ENCODE assay signal across 9 cellular contexts in genomic region chr12:3097186-3097804, GRCh38. TPM values are rescaled to one million over a fixed set of nuclear protein-coding genes. Genes with fewer than 3 reads are reported as not detected.
DNase-seq lines count a peak whose midpoint lies in the region; ATAC-seq and TF ChIP-seq lines count a peak whose summit lies in the region.
"Had no signal": no experiment of that assay in that cellular context is flagged by ENCODE, and none has a peak within 500 bp of the region (broad histone marks: within the 10 kb centered on the region; RNA-seq: fewer than 3 reads in every experiment).

No MANE protein-coding gene starts in this region.

- H3K36me3 ChIP-seq in MM.1S (replicated peaks; ENCODE audit: insufficient read depth, low read length) (no peaks in the 10 kb centered on the region), mammary epithelial cell (ENCODE audit: insufficient read depth, low read length) (no peaks in the 10 kb centered on the region), suprapubic skin (no peaks in the 10 kb centered on the region)

- peaks cover 10% of the 10 kb centered on the region for H3K9me3 Mint-ChIP-seq in activated CD4-positive, alpha-beta memory T cell treated with anti-CD3 and anti-CD28 coated beads, Interleukin-2, amount 10 ng/mL, durations not matched to agents 7 days and 5 days

- peak; percentile 97 for ATAC-seq in left colon
- no peak for ATAC-seq in GM19023 (IDR thresholded peaks at IDR 0.05; ENCODE audit: unreplicated experiment)

- no peak overlapping the region for H3K9ac ChIP-seq in MM.1S (ENCODE audit: low read length)
- H3K9ac ChIP-seq in mammary epithelial cell (ENCODE audit: insufficient read depth, low read length): no peak overlapping the region

- H3K4me1 ChIP-seq in MM.1S (ENCODE audit: low read length) (no peaks in the 10 kb centered on the region), mammary epithelial cell (ENCODE audit: insufficient read depth, low read length) (peaks cover 30% of the 10 kb centered on the region), suprapubic skin (peaks cover 36% of the 10 kb centered on the region)

- dilution Hi-C loops in mammary epithelial cell (cut with HindIII; ENCODE audit: low sequenced_read_pairs): no loop called here

- H2AFZ ChIP-seq in MM.1S (ENCODE audit: low read length) (no peak overlapping the region), mammary epithelial cell (ENCODE audit: low read depth, low read length) (no peak overlapping the region)

- H3K4me2 ChIP-seq in MM.1S (ENCODE audit: low read depth, low read length) (0 out of 2 replicates have a peak overlapping the region, but pooled peaks have one; percentile 9), mammary epithelial cell (ENCODE audit: insufficient read depth, low read depth, low read length) (peak overlapping the region; percentile 26)

- no peak overlapping the region for H3K27ac Mint-ChIP-seq in activated CD4-positive, alpha-beta memory T cell treated with anti-CD3 and anti-CD28 coated beads, Interleukin-2, amount 10 ng/mL, durations not matched to agents 7 days and 5 days

- no peaks in the 10 kb centered on the region for H3K79me2 ChIP-seq in MM.1S (ENCODE audit: low read length)
- peaks cover 40% of the 10 kb centered on the region for H3K79me2 ChIP-seq in mammary epithelial cell (ENCODE audit: insufficient read depth, low read length)

- no peak overlapping the region for H3K4me3 Mint-ChIP-seq in activated CD4-positive, alpha-beta memory T cell treated with anti-CD3 and anti-CD28 coated beads, Interleukin-2, amount 10 ng/mL, durations not matched to agents 7 days and 5 days

- no peak for TF ChIP-seq EP300 in suprapubic skin (IDR thresholded peaks at IDR 0.05)

- POLR2A ChIA-PET in activated CD4-positive, alpha-beta memory T cell treated with anti-CD3 and anti-CD28 coated beads, Interleukin-2, amount 10 ng/mL, durations not matched to agents 7 days and 5 days (lab: Charles Lee): no interaction called here

- intact Hi-C loops in mammary epithelial cell (cut with micrococcal nuclease): no loop called here
- intact Hi-C loops in left colon (cut with DNase I, micrococcal nuclease): no loop called here

- BruUV-seq in mammary epithelial cell (replicated peaks; lab: Mats Ljungman, UMichigan): no TSS peak

- no peaks in the 10 kb centered on the region for H3K36me3 Mint-ChIP-seq in activated CD4-positive, alpha-beta memory T cell treated with anti-CD3 and anti-CD28 coated beads, Interleukin-2, amount 10 ng/mL, durations not matched to agents 7 days and 5 days (ENCODE audit: low read depth)

- in situ Hi-C loops in mammary epithelial cell (cut with MboI; ENCODE audit: low sequenced_read_pairs in 2 of 2): no loop called here

- WGBS in mammary epithelial cell (ENCODE audit: low coverage, missing lambda C conversion rate): 92% methylated on average over 5 of the region's 10 CpGs
- WGBS in suprapubic skin: 51% methylated on average over 10 of the region's 10 CpGs

- H3K27ac ChIP-seq in MM.1S (ENCODE audit: low read length): no peak overlapping the region
- no peak overlapping the region for H3K27ac ChIP-seq in mammary epithelial cell (ENCODE audit: insufficient read depth, low read depth, low read length)
- H3K27ac ChIP-seq in suprapubic skin: peak overlapping the region; percentile 54

- H3K27me3 ChIP-seq in MM.1S (replicated peaks; ENCODE audit: insufficient read depth, low read length) (peaks cover 80% of the 10 kb centered on the region), mammary epithelial cell (ENCODE audit: insufficient read depth, low read length) (no peaks in the 10 kb centered on the region), suprapubic skin (no peaks in the 10 kb centered on the region)

- H3K4me3 ChIP-seq in MM.1S (ENCODE audit: low read length) (no peak overlapping the region), mammary epithelial cell (replicated peaks in 1 of 3; ENCODE audit: insufficient read depth in 1 of 3, low read depth in 2 of 3, low read length in 3 of 3) (no peak overlapping the region), suprapubic skin (no peak overlapping the region)

- DNase-seq in MM.1S (no peak), mammary epithelial cell (no peak), left colon (peak; percentile 80 to 89), suprapubic skin (ENCODE audit: low spot score in 2 of 2) (no peak), NCI-H1436 (lab: John Stamatoyannopoulos, UW) (no peak), DMS53 treated with DMSO at 0.1 percent for 48 hours (lab: John Stamatoyannopoulos, UW; ENCODE audit: unreplicated experiment) (no peak)
- no peak for DNase-seq in activated CD4-positive, alpha-beta memory T cell treated with anti-CD3 and anti-CD28 coated beads, Interleukin-2, amount 10 ng/mL, durations not matched to agents 7 days and 5 days
- DNase-seq: activated effector memory CD4-positive, alpha-beta T cell treated with anti-CD3 and anti-CD28 coated beads, Interleukin-2, amount 50 U/mL, for 16 hours had no signal

- TF ChIP-seq CTCF in MM.1S (IDR thresholded peaks at IDR 0.05; ENCODE audit: low read length): no peak
- no peak for TF ChIP-seq CTCF in mammary epithelial cell (conservative IDR thresholded peaks at IDR 0.05 in 1 of 2, IDR thresholded peaks at IDR 0.05 in 1 of 2; ENCODE audit: extremely low read depth in 1 of 2, insufficient read depth in 1 of 2, low read depth in 1 of 2, low read length in 2 of 2)
- TF ChIP-seq CTCF in suprapubic skin (IDR thresholded peaks at IDR 0.05): no peak

- CTCF ChIA-PET in mammary epithelial cell (lab: Charles Lee; ENCODE audit: low non-redundant PET): no interaction called here
- CTCF ChIA-PET in activated CD4-positive, alpha-beta memory T cell treated with anti-CD3 and anti-CD28 coated beads, Interleukin-2, amount 10 ng/mL, durations not matched to agents 7 days and 5 days (lab: Charles Lee): no interaction called here

- H3K27me3 Mint-ChIP-seq in activated CD4-positive, alpha-beta memory T cell treated with anti-CD3 and anti-CD28 coated beads, Interleukin-2, amount 10 ng/mL, durations not matched to agents 7 days and 5 days: peaks cover 3% of the 10 kb centered on the region

- H3K9me2 ChIP-seq in MM.1S (replicated peaks; ENCODE audit: insufficient read depth, low read length): no peaks in the 10 kb centered on the region

- H3K9me3 ChIP-seq in MM.1S (replicated peaks; ENCODE audit: insufficient read depth, low read length) (no peaks in the 10 kb centered on the region), mammary epithelial cell (replicated peaks; ENCODE audit: insufficient read depth, low read length) (no peaks in the 10 kb centered on the region), suprapubic skin (no peaks in the 10 kb centered on the region)

- no peaks in the 10 kb centered on the region for H4K20me1 ChIP-seq in MM.1S (ENCODE audit: insufficient read depth, low read length)
- no peaks in the 10 kb centered on the region for H4K20me1 ChIP-seq in mammary epithelial cell (ENCODE audit: insufficient read depth, low read length)

- no peaks in the 10 kb centered on the region for H3F3A ChIP-seq in MM.1S (ENCODE audit: insufficient read depth, low read length)

- H3K4me1 Mint-ChIP-seq in activated CD4-positive, alpha-beta memory T cell treated with anti-CD3 and anti-CD28 coated beads, Interleukin-2, amount 10 ng/mL, durations not matched to agents 7 days and 5 days: no peaks in the 10 kb centered on the region

- TF ChIP-seq POLR2A in suprapubic skin (IDR thresholded peaks at IDR 0.05): no peak

RNA-seq across cellular contexts. Expression of gene TSPAN9, which starts 20.1 kb away (rescaled TPM):
- total RNA-seq in mammary epithelial cell (10 to 100 TPM; 29.2 to 30.3 TPM), left colon (1 to 10 TPM; 7.1 to 9.6 TPM), suprapubic skin (10 to 100 TPM; 27.8 to 47.2 (median 34.3) TPM)
- polyA plus RNA-seq in mammary epithelial cell: 38.7 TPM
- polyA minus RNA-seq in mammary epithelial cell: 40.7 TPM
- under 1 TPM; 0.18 to 0.28 TPM for total RNA-seq in activated CD4-positive, alpha-beta memory T cell treated with anti-CD3 and anti-CD28 coated beads, Interleukin-2, amount 10 ng/mL, durations not matched to agents 7 days and 5 days

Comparison
In these comparisons a context has a peak if more than half of its experiments do, and no peak if none do; other contexts are left out.
1. DNase-seq: peak in left colon (2 of 2); none in MM.1S (single experiment), mammary epithelial cell (single experiment), suprapubic skin (0 of 2), NCI-H1436 (single experiment), activated CD4-positive, alpha-beta memory T cell treated with anti-CD3 and anti-CD28 coated beads, Interleukin-2, amount 10 ng/mL, durations not matched to agents 7 days and 5 days (single experiment) and DMS53 treated with DMSO at 0.1 percent for 48 hours (single experiment).
2. RNA of gene TSPAN9, which starts 20.1 kb away (total RNA-seq): 27.8 to 47.2 TPM in suprapubic skin, 29.2 to 30.3 TPM in mammary epithelial cell and 7.1 to 9.6 TPM in left colon; 0.18 to 0.28 TPM in activated CD4-positive, alpha-beta memory T cell treated with anti-CD3 and anti-CD28 coated beads, Interleukin-2, amount 10 ng/mL, durations not matched to agents 7 days and 5 days; every median in the first group is over 4 times any median in the second.